8 cellular contexts compared by ENCODE assay signal in genomic region chr6:41545703-41546474, GRCh38. TPM values are rescaled to one million over a fixed set of nuclear protein-coding genes. Genes with fewer than 3 reads are reported as not detected.
DNase-seq lines count a peak whose midpoint lies in the region; ATAC-seq, FAIRE-seq and TF ChIP-seq lines count a peak whose summit lies in the region.

A gene with protein sequence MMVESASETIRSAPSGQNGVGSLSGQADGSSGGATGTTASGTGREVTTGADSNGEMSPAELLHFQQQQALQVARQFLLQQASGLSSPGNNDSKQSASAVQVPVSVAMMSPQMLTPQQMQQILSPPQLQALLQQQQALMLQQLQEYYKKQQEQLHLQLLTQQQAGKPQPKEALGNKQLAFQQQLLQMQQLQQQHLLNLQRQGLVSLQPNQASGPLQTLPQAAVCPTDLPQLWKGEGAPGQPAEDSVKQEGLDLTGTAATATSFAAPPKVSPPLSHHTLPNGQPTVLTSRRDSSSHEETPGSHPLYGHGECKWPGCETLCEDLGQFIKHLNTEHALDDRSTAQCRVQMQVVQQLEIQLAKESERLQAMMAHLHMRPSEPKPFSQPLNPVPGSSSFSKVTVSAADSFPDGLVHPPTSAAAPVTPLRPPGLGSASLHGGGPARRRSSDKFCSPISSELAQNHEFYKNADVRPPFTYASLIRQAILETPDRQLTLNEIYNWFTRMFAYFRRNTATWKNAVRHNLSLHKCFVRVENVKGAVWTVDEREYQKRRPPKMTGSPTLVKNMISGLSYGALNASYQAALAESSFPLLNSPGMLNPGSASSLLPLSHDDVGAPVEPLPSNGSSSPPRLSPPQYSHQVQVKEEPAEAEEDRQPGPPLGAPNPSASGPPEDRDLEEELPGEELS (plus strand): TSS chr6:41546381. CDS start chr6:41565761, 19,380 bp downstream.

- peak; percentile 82 for FAIRE-seq in GM12891 (lab: Jason Lieb, UNC)

- H3K9me3 ChIP-seq in adipocyte (ENCODE audit: control insufficient read depth, low read length) (no peaks in the 10 kb centered on the region), heart right ventricle (no peaks in the 10 kb centered on the region)

- 0 to 1% methylated on average over 51 to 60 of the region's 61 CpGs for WGBS in heart right ventricle, 2 donors

- no peak for TF ChIP-seq POLR2A in GM12891 (IDR thresholded peaks at IDR 0.05; ENCODE audit: low read depth, low read length)

- TF ChIP-seq CTCF in heart right ventricle (IDR thresholded peaks at IDR 0.05) = no peak

- H3K4me3 ChIP-seq in adipocyte (ENCODE audit: low read length) = peak within 1 kb of the TSS; percentile 95
- peak within 1 kb of the TSS; percentile 65 to 97 (median 78) for H3K4me3 ChIP-seq in heart right ventricle

- intact Hi-C loops in heart right ventricle (cut with DNase I) (loop anchor here in 3 of 10 donors (5.0 kb wide), 3 partner anchors 36 to 46 kb away; no protein-coding TSS in a partner anchor), posterior vena cava (cut with DNase I) (no loop called here)

- ATAC-seq in HG02763 (IDR thresholded peaks at IDR 0.05; ENCODE audit: unreplicated experiment) (peak; percentile 72), heart right ventricle (peak; percentile 86 to 94 (median 92))

- peak within 1 kb of the TSS; percentile 71 to 87 (median 82) for H3K27ac ChIP-seq in heart right ventricle

- H3K36me3 ChIP-seq in adipocyte (ENCODE audit: control insufficient read depth, insufficient read depth, low read length, severe bottlenecking) (peaks cover 3% of the 10 kb centered on the region), heart right ventricle (peaks cover 0 to 1% (median 0%) of the 10 kb centered on the region in 9 donors)

- peak; percentile 85 for DNase-seq in GM12891 (ENCODE audit: insufficient read length, low spot score)
- peak; percentile 50 for DNase-seq in NCI-H1417 treated with DMSO at 0.1 percent for 48 hours (lab: John Stamatoyannopoulos, UW)
- peak; percentile 92 for DNase-seq in SW480 (ENCODE audit: low spot score)
- DNase-seq in adipocyte (ENCODE audit: low read depth) = peak; percentile 96
- DNase-seq in heart right ventricle = peak; percentile 89 to 90
- peak; percentile 96 for DNase-seq in posterior vena cava (ENCODE audit: low spot score)
- DNase-seq in ureter (ENCODE audit: low spot score) = peak; percentile 94

- peak within 1 kb of the TSS; percentile 85 for H3K9ac ChIP-seq in adipocyte (ENCODE audit: low read length)

- peaks cover 15% of the 10 kb centered on the region for H3K4me1 ChIP-seq in adipocyte (ENCODE audit: control insufficient read depth, insufficient read depth, low read length)
- H3K4me1 ChIP-seq in heart right ventricle = peaks cover 11 to 47% (median 32%) of the 10 kb centered on the region in 9 donors

- H3K27me3 ChIP-seq in adipocyte (replicated peaks; ENCODE audit: control insufficient read depth, insufficient read depth, low read length) = peaks cover 12% of the 10 kb centered on the region
- peaks cover 0 to 46% (median 14%) of the 10 kb centered on the region in 7 donors for H3K27me3 ChIP-seq in heart right ventricle

TF ChIP-seq in GM12891, 5 proteins besides CTCF, POLR2A, EP300 and RAD21:
- TF ChIP-seq PAX5 (IDR thresholded peaks at IDR 0.05; ENCODE audit: insufficient read depth, low read length, severe bottlenecking) = peak; percentile 71
- peak; percentile 33; the same call in 1 of the 2 replicates for TF ChIP-seq TAF1 (IDR thresholded peaks at IDR 0.05; ENCODE audit: low read depth, low read length)
- TF ChIP-seq POU2F2 (IDR thresholded peaks at IDR 0.05; ENCODE audit: low read depth, low read length) = no peak

RNA-seq across cellular contexts. Expression of the gene that starts here (rescaled TPM):
- polyA plus RNA-seq in GM12891 (2012; ENCODE audit: low read depth, missing spikeins) = 18.2 TPM
- total RNA-seq in heart right ventricle (10 to 100 TPM; 12.7 to 18.0 (median 13.7) TPM), posterior vena cava (10 to 100 TPM; 16.8 to 26.9 TPM), ureter (25.1 TPM)
- polyA plus RNA-seq in heart right ventricle = 10 to 100 TPM in 1 of 2 donors, 1 to 10 TPM in 1; 8.9 to 12.9 TPM

Comparison
In these comparisons a context has a peak if more than half of its experiments do, and no peak if none do; other contexts are left out.
1. Peak in every context shown above with its lines: DNase-seq, ATAC-seq, H3K4me3 ChIP-seq and H3K27ac ChIP-seq.